Comparison of ENCODE assay signal across 17 cellular contexts in genomic region chr17:2184993-2185931, GRCh38.
A peak's percentile ranks its signal among the peaks of the same experiment; 100 is the strongest.
DNase-seq lines count a peak whose midpoint lies in the region; ATAC-seq and TF ChIP-seq lines count a peak whose summit lies in the region.
"Had no signal": no experiment of that assay in that cellular context is flagged by ENCODE, and none has a peak within 500 bp of the region (broad histone marks: within the 10 kb centered on the region; RNA-seq: fewer than 3 reads in every experiment).

No MANE protein-coding gene starts in this region.

- peaks cover 26 to 46% of the 10 kb centered on the region in 2 experiments for H3K4me1 ChIP-seq in SK-N-SH (ENCODE audit: control insufficient read depth in 1 of 2, insufficient read depth in 2 of 2, low read depth in 1 of 2, low read length in 1 of 2)
- peaks cover 20% of the 10 kb centered on the region for H3K4me1 ChIP-seq in endodermal cell (ENCODE audit: control insufficient read depth, insufficient read depth, low read length)

- peaks cover 49% of the 10 kb centered on the region for H3K36me3 Mint-ChIP-seq in T-helper 2 cell treated with Interferon-gamma antibody and Interleukin-4, amounts not matched to agents 5 μg/mL and 100 μg/mL, for 36 hours (ENCODE audit: low read depth)
- H3K36me3 Mint-ChIP-seq in endodermal cell (ENCODE audit: low read depth) (peaks cover 68% of the 10 kb centered on the region), nephron progenitor cell (ENCODE audit: low read depth) (peaks cover 49% of the 10 kb centered on the region)

- peaks cover 26% of the 10 kb centered on the region for H3K4me1 Mint-ChIP-seq in T-helper 2 cell treated with Interferon-gamma antibody and Interleukin-4, amounts not matched to agents 5 μg/mL and 100 μg/mL, for 36 hours (ENCODE audit: low read depth)
- H3K4me1 Mint-ChIP-seq in endodermal cell: peaks cover 37% of the 10 kb centered on the region
- peaks cover 37% of the 10 kb centered on the region for H3K4me1 Mint-ChIP-seq in nephron progenitor cell

- H3K9me3 ChIP-seq in SK-N-SH: no peaks in the 10 kb centered on the region
- no peaks in the 10 kb centered on the region for H3K9me3 ChIP-seq in endodermal cell (ENCODE audit: control insufficient read depth, low read length)

- no peak overlapping the region for H3K4me2 ChIP-seq in SK-N-SH
- H3K4me2 ChIP-seq: GM23338 had no signal

- CTCF ChIA-PET in SK-N-SH (lab: Yijun Ruan, JAX): interaction anchor here (1.1 kb wide), 1 partner anchor 60 kb away, joined by 4 read pairs; no protein-coding TSS in a partner anchor

- H3K9me2 ChIP-seq in SK-N-SH: no peaks in the 10 kb centered on the region

- POLR2A ChIA-PET in SK-N-SH (lab: Yijun Ruan, JAX): no interaction called here

- peaks cover 7% of the 10 kb centered on the region; the same call in 1 of the 2 replicates for H3K79me2 ChIP-seq in SK-N-SH (ENCODE audit: insufficient read depth)

- H3K9ac ChIP-seq in SK-N-SH (no peak overlapping the region), endodermal cell (ENCODE audit: extremely low read depth, low read length, poor library complexity, severe bottlenecking) (no peak overlapping the region)

- TF ChIP-seq CTCF in SK-N-SH (IDR thresholded peaks at IDR 0.05) (no peak), endodermal cell (conservative IDR thresholded peaks at IDR 0.05) (no peak), nephron progenitor cell (IDR thresholded peaks at IDR 0.05) (no peak)

- no peak for ATAC-seq in GM19467 (IDR thresholded peaks at IDR 0.05; ENCODE audit: unreplicated experiment)
- ATAC-seq: GM23338, HCT116 had no signal

- 83% methylated on average over 19 of the region's 19 CpGs for WGBS in SK-N-SH (ENCODE audit: low lambda C conversion rate)
- 88 to 94% methylated on average over 12 to 18 of the region's 19 CpGs for WGBS in endodermal cell (ENCODE audit: insufficient coverage in 1 of 2, insufficient read length in 1 of 2), 2 experiments

- H3K27ac ChIP-seq in SK-N-SH (ENCODE audit: low read depth in 2 of 2, low read length in 1 of 2) (peak overlapping the region in 1 of 2 experiments; percentile 72; a peak in 2 of 4 replicates), endodermal cell (ENCODE audit: low read depth, low read length) (no peak overlapping the region)

- H3K4me3 Mint-ChIP-seq in T-helper 2 cell treated with Interferon-gamma antibody and Interleukin-4, amounts not matched to agents 5 μg/mL and 100 μg/mL, for 36 hours: no peak overlapping the region
- no peak overlapping the region for H3K4me3 Mint-ChIP-seq in endodermal cell
- no peak overlapping the region for H3K4me3 Mint-ChIP-seq in nephron progenitor cell
- H3K4me3 Mint-ChIP-seq: GM23338 had no signal

- H3K9me3 Mint-ChIP-seq in T-helper 2 cell treated with Interferon-gamma antibody and Interleukin-4, amounts not matched to agents 5 μg/mL and 100 μg/mL, for 36 hours: no peaks in the 10 kb centered on the region
- H3K9me3 Mint-ChIP-seq in endodermal cell (no peaks in the 10 kb centered on the region), nephron progenitor cell (no peaks in the 10 kb centered on the region)
- H3K9me3 Mint-ChIP-seq: GM23338 had no signal

- TF ChIP-seq RAD21 in SK-N-SH (IDR thresholded peaks at IDR 0.05; ENCODE audit: low read length): no peak

- peaks cover 6% of the 10 kb centered on the region for H3F3A ChIP-seq in SK-N-SH (replicated peaks; ENCODE audit: insufficient read depth)

- H3K4me3 ChIP-seq in SK-N-SH (ENCODE audit: low read depth in 2 of 2, low read length in 1 of 2): no peak overlapping the region
- H3K4me3 ChIP-seq in endodermal cell (ENCODE audit: low read length): no peak overlapping the region
- H3K4me3 ChIP-seq: GM23338 had no signal

- peak in 1 of 2 experiments; percentile 73; a peak in 1 of 4 replicates for TF ChIP-seq EP300 in SK-N-SH (IDR thresholded peaks at IDR 0.05; ENCODE audit: borderline replicate concordance in 1 of 2, low read depth in 1 of 2, low read length in 1 of 2)

- no peaks in the 10 kb centered on the region for H4K20me1 ChIP-seq in SK-N-SH (ENCODE audit: insufficient read depth)

- H3K27me3 ChIP-seq in SK-N-SH (ENCODE audit: insufficient read depth) (no peaks in the 10 kb centered on the region), endodermal cell (ENCODE audit: control insufficient read depth, insufficient read depth, low read length, poor library complexity, severe bottlenecking) (no peaks in the 10 kb centered on the region)

- H3K36me3 ChIP-seq in SK-N-SH (replicated peaks in 1 of 2; ENCODE audit: control insufficient read depth in 1 of 2, insufficient read depth in 2 of 2, low read length in 1 of 2) (peaks cover 0 to 13% of the 10 kb centered on the region in 2 experiments), endodermal cell (ENCODE audit: control insufficient read depth, insufficient read depth, low read length) (peaks cover 70% of the 10 kb centered on the region)

- DNase-seq in T-helper 2 cell treated with Interferon-gamma antibody and Interleukin-4, amounts not matched to agents 5 μg/mL and 100 μg/mL, for 36 hours (ENCODE audit: low spot score): no peak
- DNase-seq in T-helper 2 cell: no peak
- peak; percentile 42 for DNase-seq in SK-N-SH
- no peak for DNase-seq in endodermal cell
- DNase-seq in nephron progenitor cell: no peak
- DNase-seq in T1000 (lab: John Stamatoyannopoulos, UW): no peak
- no peak for DNase-seq in OCI-M1 (lab: John Stamatoyannopoulos, UW)
- DNase-seq: 8988T, DMS79 treated with DMSO at 0.1 percent for 48 hours, MM.1S, NCI-H1092 treated with DMSO at 0.1 percent for 48 hours, NCI-H2081 treated with DMSO at 0.1 percent for 48 hours, NCI-H524, Right ventricle myocardium superior had no signal

- H3K27ac Mint-ChIP-seq in T-helper 2 cell treated with Interferon-gamma antibody and Interleukin-4, amounts not matched to agents 5 μg/mL and 100 μg/mL, for 36 hours: peak overlapping the region; percentile 50
- H3K27ac Mint-ChIP-seq in endodermal cell: peak overlapping the region; percentile 20
- H3K27ac Mint-ChIP-seq in nephron progenitor cell: peak overlapping the region; percentile 42
- H3K27ac Mint-ChIP-seq: GM23338 had no signal

- H3K27me3 Mint-ChIP-seq in T-helper 2 cell treated with Interferon-gamma antibody and Interleukin-4, amounts not matched to agents 5 μg/mL and 100 μg/mL, for 36 hours (ENCODE audit: low read depth): no peaks in the 10 kb centered on the region
- H3K27me3 Mint-ChIP-seq in endodermal cell (ENCODE audit: insufficient read depth) (no peaks in the 10 kb centered on the region), nephron progenitor cell (ENCODE audit: low read depth, poor library complexity) (no peaks in the 10 kb centered on the region)

- no peak overlapping the region for H2AFZ ChIP-seq in SK-N-SH (ENCODE audit: low read depth)
- H2AFZ ChIP-seq: GM23338 had no signal

TF ChIP-seq in SK-N-SH, 30 proteins besides CTCF, POLR2A, EP300 and RAD21:
- peak; percentile 93 for TF ChIP-seq MXI1 (IDR thresholded peaks at IDR 0.05; ENCODE audit: low read depth, low read length)
- TF ChIP-seq, protein P1, sequence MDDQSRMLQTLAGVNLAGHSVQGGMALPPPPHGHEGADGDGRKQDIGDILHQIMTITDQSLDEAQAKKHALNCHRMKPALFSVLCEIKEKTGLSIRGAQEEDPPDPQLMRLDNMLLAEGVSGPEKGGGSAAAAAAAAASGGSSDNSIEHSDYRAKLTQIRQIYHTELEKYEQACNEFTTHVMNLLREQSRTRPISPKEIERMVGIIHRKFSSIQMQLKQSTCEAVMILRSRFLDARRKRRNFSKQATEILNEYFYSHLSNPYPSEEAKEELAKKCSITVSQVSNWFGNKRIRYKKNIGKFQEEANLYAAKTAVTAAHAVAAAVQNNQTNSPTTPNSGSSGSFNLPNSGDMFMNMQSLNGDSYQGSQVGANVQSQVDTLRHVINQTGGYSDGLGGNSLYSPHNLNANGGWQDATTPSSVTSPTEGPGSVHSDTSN (IDR thresholded peaks at IDR 0.05): no peak
- TF ChIP-seq SMC3 (IDR thresholded peaks at IDR 0.05; ENCODE audit: low read depth, low read length): no peak
- peak; percentile 43; the same call in 1 of the 2 replicates for TF ChIP-seq GATA2 (CRISPR knock-in tag; IDR thresholded peaks at IDR 0.05)
- no peak for TF ChIP-seq GABPA (IDR thresholded peaks at IDR 0.05; ENCODE audit: low read depth)
- no peak for TF ChIP-seq FOSL2 (IDR thresholded peaks at IDR 0.05; ENCODE audit: borderline replicate concordance, low read depth)
- no peak for TF ChIP-seq TAF1 (IDR thresholded peaks at IDR 0.05; ENCODE audit: borderline replicate concordance, low read depth, low read length)
- peak; percentile 59; the same call in 1 of the 2 replicates for TF ChIP-seq TCF12 (IDR thresholded peaks at IDR 0.05)
- TF ChIP-seq RCOR1 (IDR thresholded peaks at IDR 0.05; ENCODE audit: low read length): peak; percentile 58; the same call in 1 of the 2 replicates
TF ChIP-seq in SK-N-SH: peak in this region for 4.
